28 cellular contexts compared by ENCODE assay signal in the genomic region with DNA sequence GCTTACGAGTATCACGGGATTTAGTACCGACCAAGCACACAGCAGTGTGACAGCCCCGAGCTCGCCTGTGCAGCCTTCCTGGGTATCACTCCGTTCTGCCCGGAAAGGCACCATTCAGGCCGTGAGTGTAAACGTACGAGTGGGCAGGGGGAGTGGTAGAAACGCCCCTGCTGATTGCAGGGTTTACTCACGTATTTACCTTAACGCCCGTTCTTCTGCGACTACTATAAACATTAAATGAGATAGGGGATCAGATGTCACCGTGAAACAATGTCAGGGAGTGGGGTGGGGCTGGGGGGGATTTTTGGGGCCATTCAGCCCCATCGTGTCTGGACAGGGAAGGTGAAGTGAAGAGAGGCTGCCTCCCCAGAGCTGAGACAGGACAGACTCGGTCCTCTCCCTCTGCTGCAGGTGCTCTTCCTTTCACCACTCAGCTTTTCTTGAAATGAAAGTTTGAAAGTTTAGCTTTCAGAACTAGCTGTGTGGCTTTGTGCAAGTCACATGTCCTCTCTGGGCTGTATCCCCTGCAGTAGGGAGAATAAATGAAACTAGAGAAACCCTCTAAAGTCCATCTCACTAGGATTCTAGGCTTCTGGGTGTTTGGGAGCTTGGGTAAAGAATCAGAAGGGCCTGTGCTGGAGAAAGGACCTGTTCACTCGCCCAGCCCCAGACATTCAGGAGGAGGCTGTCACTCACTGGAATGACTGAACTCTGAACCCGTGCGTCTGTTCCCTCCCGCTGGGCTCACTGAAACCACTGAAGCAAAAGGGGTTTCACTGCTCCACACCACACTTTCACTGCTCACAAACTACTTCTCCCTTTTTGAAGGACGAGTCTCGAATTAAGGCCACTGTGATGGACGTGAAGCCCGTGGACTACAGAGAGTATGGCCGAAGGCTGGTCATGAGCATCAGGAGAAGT.
DNase-seq lines count a peak whose midpoint lies in the region; ATAC-seq and TF ChIP-seq lines count a peak whose summit lies in the region.
"Had no signal": no experiment of that assay in that cellular context is flagged by ENCODE, and none has a peak within 500 bp of the region (broad histone marks: within the 10 kb centered on the region; RNA-seq: fewer than 3 reads in every experiment).

No MANE protein-coding gene starts in this region.

- no peak overlapping the region for H3K27ac ChIP-seq in esophagus muscularis mucosa (replicated peaks in 1 of 4)
- H3K27ac ChIP-seq: gastroesophageal sphincter, testis had no signal

- 87% methylated on average over 27 of the region's 27 CpGs for WGBS in esophagus muscularis mucosa

- TF ChIP-seq POLR2A in GM18505 (IDR thresholded peaks at IDR 0.05; ENCODE audit: borderline replicate concordance, extremely low read depth, insufficient read depth, insufficient read length), result no peak
- no peak for TF ChIP-seq POLR2A in erythroblast (IDR thresholded peaks at IDR 0.05; ENCODE audit: low read length)
- TF ChIP-seq POLR2A in esophagus muscularis mucosa (IDR thresholded peaks at IDR 0.05; ENCODE audit: low read depth), result no peak

- DNase-seq in GM10266 (ENCODE audit: extremely low spot score) (peak; percentile 51), ecto neural progenitor cell (ENCODE audit: low spot score) (peak; percentile 29), erythroblast (lab: John Stamatoyannopoulos, UW) (no peak), esophagus muscularis mucosa (ENCODE audit: extremely low spot score) (no peak)
- DNase-seq: ACHN; activated CD4-positive, alpha-beta T cell treated with anti-CD3 and anti-CD28 coated beads for 4 hours; activated naive CD4-positive, alpha-beta T cell treated with Interleukin-2 at 50 U/mL for 16 hours; activated T-cell treated with anti-CD3 and anti-CD28 coated beads, Interleukin-2, amount 50 U/mL, for 72 hours; amniotic stem cell; COR-L47; cortex of kidney; DMS79; HFFc6; hippocampal formation; mesendoderm; naive B cell; NCI-H2171; NCI-H526; RPMI8226; stimulated activated CD4-positive, alpha-beta T cell treated with anti-CD3 and anti-CD28 coated beads, Interleukin-4, amount 100 ng/mL, for 1 hour; stimulated activated naive CD4-positive, alpha-beta T cell; testis had no signal

- no peak for TF ChIP-seq EP300 in esophagus muscularis mucosa (IDR thresholded peaks at IDR 0.05)

- no peak overlapping the region for H3K4me3 ChIP-seq in esophagus muscularis mucosa
- H3K4me3 ChIP-seq: gastroesophageal sphincter, testis had no signal

- no peak for TF ChIP-seq CTCF in GM10266 (IDR thresholded peaks at IDR 0.05; ENCODE audit: control insufficient read depth, insufficient read depth, low read depth, missing control alignments)
- TF ChIP-seq CTCF in esophagus muscularis mucosa (IDR thresholded peaks at IDR 0.05), result no peak

- H3K4me1 ChIP-seq in esophagus muscularis mucosa, result no peaks in the 10 kb centered on the region
- H3K4me1 ChIP-seq: gastroesophageal sphincter, testis had no signal

- intact Hi-C loops in esophagus muscularis mucosa (cut with DNase I), result no loop called here

- peaks cover 30 to 79% (median 74%) of the 10 kb centered on the region in 4 donors for H3K36me3 ChIP-seq in esophagus muscularis mucosa

- ATAC-seq in GM18868 (IDR thresholded peaks at IDR 0.05; ENCODE audit: unreplicated experiment), result peak; percentile 47
- peak; percentile 74 for ATAC-seq in HG02870 (IDR thresholded peaks at IDR 0.05; ENCODE audit: unreplicated experiment)
- ATAC-seq in GM18505 (IDR thresholded peaks at IDR 0.05; ENCODE audit: unreplicated experiment), result no peak
- no peak for ATAC-seq in GM21786 (IDR thresholded peaks at IDR 0.05; ENCODE audit: unreplicated experiment)
- ATAC-seq: gastroesophageal sphincter, left lobe of liver had no signal

- no peaks in the 10 kb centered on the region for H3K9me3 ChIP-seq in esophagus muscularis mucosa
- H3K9me3 ChIP-seq: gastroesophageal sphincter, testis had no signal

- H3K27me3 ChIP-seq in esophagus muscularis mucosa, result no peaks in the 10 kb centered on the region
- H3K27me3 ChIP-seq: gastroesophageal sphincter, testis had no signal

Comparison
In these comparisons a context has a peak if more than half of its experiments do, and no peak if none do; other contexts are left out.
1. DNase-seq: peak in GM10266 (single experiment) and ecto neural progenitor cell (single experiment); none in erythroblast (0 of 2) and esophagus muscularis mucosa (single experiment).
2. ATAC-seq: peak in GM18868 (single experiment) and HG02870 (single experiment); none in GM18505 (single experiment) and GM21786 (single experiment).